Comparison of ENCODE assay signal across 9 cellular contexts in the genomic region with DNA sequence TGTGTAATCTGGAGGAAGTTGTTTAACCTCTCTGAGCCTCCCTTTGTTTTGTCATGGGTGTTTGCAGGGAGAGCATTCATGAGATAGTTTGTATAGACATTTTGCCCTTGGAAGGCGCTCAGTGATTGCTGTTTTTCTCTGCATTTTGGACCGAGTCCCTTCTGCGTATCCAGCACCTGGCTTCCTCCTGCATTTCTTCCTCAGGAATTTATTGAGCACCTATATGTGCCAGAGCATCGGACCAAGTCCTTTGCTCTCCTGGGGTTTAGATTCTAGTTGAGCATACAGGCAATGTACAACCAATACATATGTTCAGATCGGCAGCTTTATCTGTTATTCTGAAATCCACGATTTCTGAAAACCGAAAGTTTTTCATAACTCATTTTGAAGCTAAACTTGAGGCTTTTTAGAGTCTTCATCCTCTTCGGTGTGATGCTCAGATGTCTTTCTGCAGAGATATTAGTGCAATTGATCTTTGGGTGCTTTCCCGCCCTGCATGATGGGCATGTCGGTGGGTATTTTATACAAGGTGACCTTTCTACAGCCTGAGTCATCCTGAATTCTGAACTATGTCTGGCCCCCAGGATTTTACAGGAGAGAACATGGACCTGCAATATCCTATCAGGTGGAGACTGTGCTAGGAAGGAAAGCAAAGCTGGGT. TPM values are rescaled to one million over a fixed set of nuclear protein-coding genes. Genes with fewer than 3 reads are reported as not detected.
DNase-seq lines count a peak whose midpoint lies in the region; ATAC-seq and TF ChIP-seq lines count a peak whose summit lies in the region.
"Had no signal": no experiment of that assay in that cellular context is flagged by ENCODE, and none has a peak within 500 bp of the region (broad histone marks: within the 10 kb centered on the region; RNA-seq: fewer than 3 reads in every experiment).

No MANE protein-coding gene starts in this region.

- in situ Hi-C loops in transverse colon (cut with MboI; ENCODE audit: low pct_ligation_motif_present in 1 of 4, low pct_unique_long_range_greater_than_20kb in 1 of 4, low sequenced_read_pairs in 3 of 4) = loop anchor here in 1 of 4 donors (10.0 kb wide), 1 partner anchor 83 kb away; no protein-coding TSS in a partner anchor

- no peaks in the 10 kb centered on the region for H3K36me3 ChIP-seq in transverse colon

- peaks cover 77% of the 10 kb centered on the region for H3K36me3 Mint-ChIP-seq in activated naive CD8-positive, alpha-beta T cell treated with anti-CD3 and anti-CD28 coated beads for 36 hours

- H3K9me3 ChIP-seq in mononuclear cell (ENCODE audit: low read depth, low read length) (no peaks in the 10 kb centered on the region), transverse colon (no peaks in the 10 kb centered on the region)

- DNase-seq in activated T-cell treated with anti-CD3 and anti-CD28 coated beads for 48 hours (ENCODE audit: low read depth) (peak; percentile 43), activated T-cell treated with anti-CD3 and anti-CD28 coated beads for 4 hours (no peak), transverse colon (no peak), kidney tubule cell (ENCODE audit: low spot score) (no peak), cerebellum (ENCODE audit: low spot score) (no peak)
- peak; percentile 59 for DNase-seq in activated naive CD8-positive, alpha-beta T cell treated with anti-CD3 and anti-CD28 coated beads for 36 hours
- DNase-seq: NCI-H69 had no signal

- WGBS in transverse colon (ENCODE audit: low coverage in 1 of 2), 2 donors = 77% methylated on average over 8 to 10 of the region's 10 CpGs

- H3K4me1 Mint-ChIP-seq in activated naive CD8-positive, alpha-beta T cell treated with anti-CD3 and anti-CD28 coated beads for 36 hours = peaks cover 76% of the 10 kb centered on the region

- peak overlapping the region; percentile 14 for H3K4me3 ChIP-seq in mononuclear cell (ENCODE audit: low read length)
- H3K4me3 ChIP-seq in transverse colon = peak overlapping the region in 1 of 4 donors; percentile 7

- peak overlapping the region; percentile 93 to 99 (median 99) for H3K27ac ChIP-seq in transverse colon

- H3K27me3 Mint-ChIP-seq in activated naive CD8-positive, alpha-beta T cell treated with anti-CD3 and anti-CD28 coated beads for 36 hours = no peaks in the 10 kb centered on the region

- H3K27me3 ChIP-seq in mononuclear cell (ENCODE audit: insufficient read depth, low read length) (no peaks in the 10 kb centered on the region), transverse colon (no peaks in the 10 kb centered on the region)

- TF ChIP-seq CTCF in transverse colon (IDR thresholded peaks at IDR 0.05) = no peak

- peaks cover 87% of the 10 kb centered on the region for H3K4me1 ChIP-seq in mononuclear cell (ENCODE audit: insufficient read depth, low read length)
- H3K4me1 ChIP-seq in transverse colon = peaks cover 34 to 88% (median 85%) of the 10 kb centered on the region in 4 donors

- no peak for ATAC-seq in HG03342 (IDR thresholded peaks at IDR 0.05; ENCODE audit: unreplicated experiment)

- peaks cover 1% of the 10 kb centered on the region for H3K9me3 Mint-ChIP-seq in activated naive CD8-positive, alpha-beta T cell treated with anti-CD3 and anti-CD28 coated beads for 36 hours

- no peak for TF ChIP-seq EP300 in transverse colon (IDR thresholded peaks at IDR 0.05; ENCODE audit: low read depth)

- no peak for TF ChIP-seq POLR2A in transverse colon (IDR thresholded peaks at IDR 0.05)

- intact Hi-C loops in transverse colon (cut with DNase I; ENCODE audit: low total_unique reads) = loop anchor here (5.0 to 10.0 kb wide), 2 partner anchors 47 to 76 kb away; no protein-coding TSS in a partner anchor

- H3K27ac Mint-ChIP-seq in activated naive CD8-positive, alpha-beta T cell treated with anti-CD3 and anti-CD28 coated beads for 36 hours = peak overlapping the region; percentile 99

- H3K4me3 Mint-ChIP-seq in activated naive CD8-positive, alpha-beta T cell treated with anti-CD3 and anti-CD28 coated beads for 36 hours = peak overlapping the region; percentile 98

RNA-seq across cellular contexts. Expression of a gene that starts 4.1 kb away (rescaled TPM):
- total RNA-seq in activated naive CD8-positive, alpha-beta T cell treated with anti-CD3 and anti-CD28 coated beads for 36 hours = 100 to 1,000 TPM; 183 to 190 TPM
- 103 TPM for total RNA-seq in mononuclear cell
- 100 to 1,000 TPM; 106 to 235 (median 156) TPM for total RNA-seq in transverse colon
- total RNA-seq in cerebellum = 3.6 TPM

RNA-seq across cellular contexts. Expression of a gene that starts 49.3 kb away (rescaled TPM):
- total RNA-seq in activated naive CD8-positive, alpha-beta T cell treated with anti-CD3 and anti-CD28 coated beads for 36 hours = 100 to 1,000 TPM; 133 to 146 TPM
- total RNA-seq in mononuclear cell (29.5 TPM), transverse colon (10 to 100 TPM in 3 of 4 donors, 1 to 10 TPM in 1; 6.2 to 90.8 (median 27.2) TPM), cerebellum (27.0 TPM)

Comparison
In these comparisons a context has a peak if more than half of its experiments do, and no peak if none do; other contexts are left out.
1. DNase-seq: peak in activated T-cell treated with anti-CD3 and anti-CD28 coated beads for 48 hours (single experiment) and activated naive CD8-positive, alpha-beta T cell treated with anti-CD3 and anti-CD28 coated beads for 36 hours (single experiment); none in activated T-cell treated with anti-CD3 and anti-CD28 coated beads for 4 hours (single experiment), transverse colon (single experiment), kidney tubule cell (single experiment) and cerebellum (single experiment).
2. RNA of a gene that starts 4.1 kb away (total RNA-seq): 183 to 190 TPM in activated naive CD8-positive, alpha-beta T cell treated with anti-CD3 and anti-CD28 coated beads for 36 hours, 106 to 235 TPM in transverse colon and 103 TPM in mononuclear cell (single experiment); 3.6 TPM in cerebellum (single experiment); every median in the first group is over 10 times any median in the second.